Comparison of ENCODE assay signal across 10 cellular contexts in the genomic region with DNA sequence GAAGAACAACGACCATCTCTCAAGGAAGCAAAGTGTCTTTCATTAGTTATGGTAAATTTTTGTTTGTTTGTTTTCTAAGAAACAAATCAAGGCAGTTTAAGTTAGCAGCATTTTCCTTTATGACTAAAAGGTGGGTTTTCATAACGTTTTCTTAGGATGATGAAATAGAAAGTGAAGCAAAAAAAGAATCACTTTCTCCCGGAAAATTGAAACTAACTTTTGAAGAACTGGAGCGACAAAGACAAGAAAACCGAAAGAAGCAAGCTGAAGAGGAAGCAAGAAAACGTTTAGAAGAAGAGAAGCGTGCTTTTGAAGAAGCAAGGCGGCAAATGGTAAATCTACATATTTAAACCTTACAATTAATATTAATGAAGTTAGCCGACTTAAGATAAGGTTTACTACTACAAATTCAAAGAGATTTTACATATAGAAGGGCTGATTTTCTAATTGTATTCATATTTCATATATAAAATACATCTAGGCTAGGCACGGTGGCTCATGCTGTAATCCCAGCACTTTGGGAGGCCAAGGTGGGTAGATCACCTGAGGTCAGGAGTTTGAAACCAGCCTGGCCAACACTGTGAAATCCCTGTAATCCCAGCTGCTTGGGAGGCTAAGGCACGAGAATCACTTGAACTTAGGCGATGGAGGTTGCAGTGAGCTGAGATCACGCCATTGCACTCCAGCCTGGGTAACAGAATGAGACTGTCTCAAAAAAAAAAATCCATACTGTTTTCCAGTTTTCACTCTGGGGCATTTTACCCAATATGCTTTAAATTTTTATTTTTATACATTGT. TPM values are rescaled to one million over a fixed set of nuclear protein-coding genes. Genes with fewer than 3 reads are reported as not detected.
DNase-seq lines count a peak whose midpoint lies in the region; ATAC-seq and TF ChIP-seq lines count a peak whose summit lies in the region.
"Had no signal": no experiment of that assay in that cellular context is flagged by ENCODE, and none has a peak within 500 bp of the region (broad histone marks: within the 10 kb centered on the region; RNA-seq: fewer than 3 reads in every experiment).

No MANE protein-coding gene starts in this region.

- peak; percentile 53 for DNase-seq in activated CD4-positive, alpha-beta T cell treated with anti-CD3 and anti-CD28 coated beads, Interleukin-2, amount 10 ng/mL, durations not matched to agents 24 days and 14 days
- DNase-seq in activated CD4-positive, alpha-beta T cell treated with anti-CD3 and anti-CD28 coated beads for 4 hours, result no peak
- DNase-seq in activated B cell treated with CpG ODN at 0.5 μM for 24 hours (no peak), islet precursor cell (no peak), right lobe of liver (no peak)
- no peak for DNase-seq in stimulated activated effector memory CD8-positive, alpha-beta T cell treated with anti-CD3 and anti-CD28 coated beads, Interleukin-12 subunit alpha, Interleukin-12 subunit beta, amount 100 ng/mL, for 72 hours (ENCODE audit: low spot score in 2 of 2)
- no peak for DNase-seq in effector CD4-positive, alpha-beta T cell
- DNase-seq: mesendoderm, NCI-H748 treated with DMSO at 0.1 percent for 48 hours had no signal

- H3K4me3 Mint-ChIP-seq in activated CD4-positive, alpha-beta T cell treated with anti-CD3 and anti-CD28 coated beads, Interleukin-2, amount 10 ng/mL, durations not matched to agents 24 days and 14 days, result peak overlapping the region; percentile 71
- H3K4me3 Mint-ChIP-seq in activated B cell treated with CpG ODN at 0.5 μM for 24 hours, result peak overlapping the region; percentile 81
- peak overlapping the region; percentile 42 for H3K4me3 Mint-ChIP-seq in stimulated activated effector memory CD8-positive, alpha-beta T cell treated with anti-CD3 and anti-CD28 coated beads, Interleukin-12 subunit alpha, Interleukin-12 subunit beta, amount 100 ng/mL, for 72 hours

- H3K27ac ChIP-seq in right lobe of liver, result no peak overlapping the region

- peaks cover 6% of the 10 kb centered on the region for H3K36me3 Mint-ChIP-seq in activated CD4-positive, alpha-beta T cell treated with anti-CD3 and anti-CD28 coated beads, Interleukin-2, amount 10 ng/mL, durations not matched to agents 24 days and 14 days (ENCODE audit: low read depth)
- H3K36me3 Mint-ChIP-seq in activated B cell treated with CpG ODN at 0.5 μM for 24 hours (ENCODE audit: low read depth), result no peaks in the 10 kb centered on the region
- no peaks in the 10 kb centered on the region for H3K36me3 Mint-ChIP-seq in stimulated activated effector memory CD8-positive, alpha-beta T cell treated with anti-CD3 and anti-CD28 coated beads, Interleukin-12 subunit alpha, Interleukin-12 subunit beta, amount 100 ng/mL, for 72 hours

- no peaks in the 10 kb centered on the region for H3K9me3 ChIP-seq in right lobe of liver

- H3K27me3 Mint-ChIP-seq in activated CD4-positive, alpha-beta T cell treated with anti-CD3 and anti-CD28 coated beads, Interleukin-2, amount 10 ng/mL, durations not matched to agents 24 days and 14 days, result peaks cover 2% of the 10 kb centered on the region
- H3K27me3 Mint-ChIP-seq in activated B cell treated with CpG ODN at 0.5 μM for 24 hours, result no peaks in the 10 kb centered on the region

- CTCF ChIA-PET in activated B cell treated with CpG ODN at 0.5 μM for 24 hours (lab: Charles Lee), result no interaction called here

- ATAC-seq in HG03103 (IDR thresholded peaks at IDR 0.05; ENCODE audit: low read depth, unreplicated experiment), result peak; percentile 50
- no peak for ATAC-seq in activated B cell treated with CpG ODN at 0.5 μM for 24 hours (ENCODE audit: low read depth)
- no peak for ATAC-seq in stimulated activated effector memory CD8-positive, alpha-beta T cell treated with anti-CD3 and anti-CD28 coated beads, Interleukin-12 subunit alpha, Interleukin-12 subunit beta, amount 100 ng/mL, for 72 hours
- ATAC-seq in right lobe of liver, result no peak

- WGBS in right lobe of liver (ENCODE audit: insufficient coverage, low coverage, low lambda C conversion rate, missing lambda C conversion rate), result 49% methylated on average over 13 of the region's 13 CpGs

- H3K9me3 Mint-ChIP-seq in activated CD4-positive, alpha-beta T cell treated with anti-CD3 and anti-CD28 coated beads, Interleukin-2, amount 10 ng/mL, durations not matched to agents 24 days and 14 days, result no peaks in the 10 kb centered on the region
- no peaks in the 10 kb centered on the region for H3K9me3 Mint-ChIP-seq in activated B cell treated with CpG ODN at 0.5 μM for 24 hours
- H3K9me3 Mint-ChIP-seq in stimulated activated effector memory CD8-positive, alpha-beta T cell treated with anti-CD3 and anti-CD28 coated beads, Interleukin-12 subunit alpha, Interleukin-12 subunit beta, amount 100 ng/mL, for 72 hours, result no peaks in the 10 kb centered on the region

- POLR2A ChIA-PET in activated B cell treated with CpG ODN at 0.5 μM for 24 hours (lab: Charles Lee), result no interaction called here

- TF ChIP-seq CTCF in activated B cell treated with CpG ODN at 0.5 μM for 24 hours (IDR thresholded peaks at IDR 0.05), result no peak
- TF ChIP-seq CTCF in right lobe of liver (IDR thresholded peaks at IDR 0.05), result no peak

- no peak overlapping the region for H3K4me3 ChIP-seq in right lobe of liver

- H3K36me3 ChIP-seq in right lobe of liver, result no peaks in the 10 kb centered on the region

- no peaks in the 10 kb centered on the region for H3K27me3 ChIP-seq in right lobe of liver

- peaks cover 4% of the 10 kb centered on the region for H3K4me1 Mint-ChIP-seq in activated CD4-positive, alpha-beta T cell treated with anti-CD3 and anti-CD28 coated beads, Interleukin-2, amount 10 ng/mL, durations not matched to agents 24 days and 14 days
- H3K4me1 Mint-ChIP-seq in activated B cell treated with CpG ODN at 0.5 μM for 24 hours, result peaks cover 10% of the 10 kb centered on the region
- H3K4me1 Mint-ChIP-seq in stimulated activated effector memory CD8-positive, alpha-beta T cell treated with anti-CD3 and anti-CD28 coated beads, Interleukin-12 subunit alpha, Interleukin-12 subunit beta, amount 100 ng/mL, for 72 hours, result peaks cover 5% of the 10 kb centered on the region

- peak overlapping the region; percentile 58 for H3K27ac Mint-ChIP-seq in activated CD4-positive, alpha-beta T cell treated with anti-CD3 and anti-CD28 coated beads, Interleukin-2, amount 10 ng/mL, durations not matched to agents 24 days and 14 days
- peak overlapping the region; percentile 67 for H3K27ac Mint-ChIP-seq in activated B cell treated with CpG ODN at 0.5 μM for 24 hours
- H3K27ac Mint-ChIP-seq in stimulated activated effector memory CD8-positive, alpha-beta T cell treated with anti-CD3 and anti-CD28 coated beads, Interleukin-12 subunit alpha, Interleukin-12 subunit beta, amount 100 ng/mL, for 72 hours, result no peak overlapping the region

- intact Hi-C loops in activated CD4-positive, alpha-beta T cell treated with anti-CD3 and anti-CD28 coated beads, Interleukin-2, amount 10 ng/mL, durations not matched to agents 24 days and 14 days (cut with micrococcal nuclease), result no loop called here
- intact Hi-C loops in activated B cell treated with CpG ODN at 0.5 μM for 24 hours (cut with micrococcal nuclease) (no loop called here), right lobe of liver (cut with DNase I) (no loop called here)

- TF ChIP-seq POLR2A in right lobe of liver (IDR thresholded peaks at IDR 0.05), result no peak

- H3K4me1 ChIP-seq in right lobe of liver, result no peaks in the 10 kb centered on the region

RNA-seq across cellular contexts. Expression of a gene that starts 38.3 kb away (rescaled TPM):
- total RNA-seq in activated CD4-positive, alpha-beta T cell treated with anti-CD3 and anti-CD28 coated beads, Interleukin-2, amount 10 ng/mL, durations not matched to agents 24 days and 14 days, result 0.44 and 0.64 TPM in 2 replicates
- total RNA-seq in activated B cell treated with CpG ODN at 0.5 μM for 24 hours (0.46 and 0.73 TPM in 2 replicates), right lobe of liver (1 to 10 TPM in 5 of 6 experiments, under 1 TPM in 1; 0.42 to 3.9 (median 1.9) TPM)

RNA-seq across cellular contexts. Expression of a gene that starts 52.1 kb away (rescaled TPM):
- 278 and 284 TPM in 2 replicates for total RNA-seq in activated CD4-positive, alpha-beta T cell treated with anti-CD3 and anti-CD28 coated beads, Interleukin-2, amount 10 ng/mL, durations not matched to agents 24 days and 14 days
- total RNA-seq in activated B cell treated with CpG ODN at 0.5 μM for 24 hours, result 259 and 282 TPM in 2 replicates
- total RNA-seq in right lobe of liver, result 10 to 100 TPM; 21.7 to 38.5 (median 35.6) TPM
